8 cellular contexts compared by ENCODE assay signal in the genomic region with DNA sequence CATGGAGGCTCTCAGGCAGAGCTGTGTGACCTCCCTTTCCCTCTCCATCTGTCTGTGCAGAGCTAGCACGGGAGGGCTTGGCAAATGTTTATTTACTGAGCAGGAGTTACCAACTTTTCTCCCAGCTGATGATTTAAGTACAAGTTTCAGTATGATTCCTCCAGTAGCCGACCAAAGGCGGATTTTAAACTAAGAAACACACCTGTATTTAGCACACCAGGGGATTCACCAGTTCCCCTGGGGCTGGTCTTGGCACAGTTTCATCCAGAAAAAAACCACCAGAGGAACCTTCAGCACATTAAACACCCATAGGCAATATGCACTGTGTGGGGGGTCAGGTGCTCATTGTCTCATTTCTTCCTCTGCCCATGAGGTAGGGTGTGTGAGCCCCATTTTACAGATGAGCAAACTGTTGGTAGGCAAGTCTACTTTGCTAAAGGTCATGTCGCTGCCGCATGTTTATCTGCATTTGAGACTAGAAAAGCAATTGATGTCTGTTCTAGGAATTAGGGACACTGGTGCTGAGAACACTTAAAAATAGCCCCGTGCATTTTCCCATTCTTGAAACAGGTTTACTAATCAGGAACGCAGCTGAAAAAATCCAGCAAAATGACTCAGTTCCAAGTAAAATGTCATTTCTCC.
DNase-seq lines count a peak whose midpoint lies in the region; ATAC-seq and TF ChIP-seq lines count a peak whose summit lies in the region.

No MANE protein-coding gene starts in this region.

- no peaks in the 10 kb centered on the region for H3K36me3 ChIP-seq in CD8-positive, alpha-beta memory T cell (ENCODE audit: insufficient read depth, low read length)
- H3K36me3 ChIP-seq in psoas muscle (ENCODE audit: insufficient read depth in 1 of 2, low read depth in 1 of 2), result no peaks in the 10 kb centered on the region

- peaks cover 1 to 18% (median 7%) of the 10 kb centered on the region in 3 donors for H3K36me3 Mint-ChIP-seq in CD8-positive, alpha-beta memory T cell
- peaks cover 37% of the 10 kb centered on the region for H3K36me3 Mint-ChIP-seq in activated T-helper 2 cell treated with anti-CD3 and anti-CD28 coated beads, Interferon-gamma antibody, Interleukin-2, Interleukin-4, amounts not matched to agents 10 μg/mL and 5 μg/mL and 100 μg/mL, durations not matched to agents 14 hours and 24 hours and 36 hours (ENCODE audit: low read depth)
- H3K36me3 Mint-ChIP-seq in glutamatergic neuron (ENCODE audit: unreplicated experiment), result peaks cover 7% of the 10 kb centered on the region

- H3K27me3 ChIP-seq in CD8-positive, alpha-beta memory T cell (ENCODE audit: insufficient read depth, low read length, poor library complexity, severe bottlenecking), result no peaks in the 10 kb centered on the region
- no peaks in the 10 kb centered on the region for H3K27me3 ChIP-seq in psoas muscle (ENCODE audit: insufficient read depth in 3 of 3, low read length in 2 of 3)

- H3K27ac Mint-ChIP-seq in CD8-positive, alpha-beta memory T cell, result peak overlapping the region; percentile 58 to 96 (median 90)
- H3K27ac Mint-ChIP-seq in activated T-helper 2 cell treated with anti-CD3 and anti-CD28 coated beads, Interferon-gamma antibody, Interleukin-2, Interleukin-4, amounts not matched to agents 10 μg/mL and 5 μg/mL and 100 μg/mL, durations not matched to agents 14 hours and 24 hours and 36 hours, result peak overlapping the region; percentile 97
- peak overlapping the region; percentile 66 to 69 for H3K27ac Mint-ChIP-seq in stimulated activated naive CD8-positive, alpha-beta T cell treated with anti-CD3 and anti-CD28 coated beads, Interleukin-15, amount 100 ng/mL, for 72 hours
- H3K27ac Mint-ChIP-seq in glutamatergic neuron (ENCODE audit: unreplicated experiment), result no peak overlapping the region

- WGBS in psoas muscle, 3 donors, result 54 to 70% (median 57%) methylated on average over 7 of the region's 7 CpGs

- ATAC-seq in GM19372 (IDR thresholded peaks at IDR 0.05; ENCODE audit: low read depth, unreplicated experiment) (peak; percentile 52), HG03378 (IDR thresholded peaks at IDR 0.05; ENCODE audit: unreplicated experiment) (peak; percentile 57), psoas muscle (no peak)
- ATAC-seq in stimulated activated naive CD8-positive, alpha-beta T cell treated with anti-CD3 and anti-CD28 coated beads, Interleukin-15, amount 100 ng/mL, for 72 hours, result peak; percentile 90

- intact Hi-C loops in activated T-helper 2 cell treated with anti-CD3 and anti-CD28 coated beads, Interferon-gamma antibody, Interleukin-2, Interleukin-4, amounts not matched to agents 10 μg/mL and 5 μg/mL and 100 μg/mL, durations not matched to agents 14 hours and 24 hours and 36 hours (cut with micrococcal nuclease), result loop anchor here (1.0 to 10.0 kb wide), 19 partner anchors 27 to 1080 kb away; no protein-coding TSS in a partner anchor
- intact Hi-C loops in psoas muscle (cut with DNase I), result no loop called here

- CTCF ChIA-PET in CD8-positive, alpha-beta memory T cell (lab: Charles Lee), result interaction anchor here (1.3 to 1.4 kb wide), 2 partner anchors 34 to 165 kb away, joined by 4 read pairs; no protein-coding TSS in a partner anchor

- H3K27ac ChIP-seq in CD8-positive, alpha-beta memory T cell (ENCODE audit: low read depth, low read length), result no peak overlapping the region
- no peak overlapping the region for H3K27ac ChIP-seq in psoas muscle

- peaks cover 65 to 74% (median 67%) of the 10 kb centered on the region in 3 donors for H3K4me1 Mint-ChIP-seq in CD8-positive, alpha-beta memory T cell
- H3K4me1 Mint-ChIP-seq in activated T-helper 2 cell treated with anti-CD3 and anti-CD28 coated beads, Interferon-gamma antibody, Interleukin-2, Interleukin-4, amounts not matched to agents 10 μg/mL and 5 μg/mL and 100 μg/mL, durations not matched to agents 14 hours and 24 hours and 36 hours (ENCODE audit: low read depth), result peaks cover 58% of the 10 kb centered on the region
- peaks cover 62% of the 10 kb centered on the region for H3K4me1 Mint-ChIP-seq in stimulated activated naive CD8-positive, alpha-beta T cell treated with anti-CD3 and anti-CD28 coated beads, Interleukin-15, amount 100 ng/mL, for 72 hours
- H3K4me1 Mint-ChIP-seq in glutamatergic neuron (ENCODE audit: low read depth, unreplicated experiment), result no peaks in the 10 kb centered on the region

- H3K9me3 Mint-ChIP-seq in CD8-positive, alpha-beta memory T cell, result peaks cover 0 to 14% (median 7%) of the 10 kb centered on the region in 5 donors
- H3K9me3 Mint-ChIP-seq in activated T-helper 2 cell treated with anti-CD3 and anti-CD28 coated beads, Interferon-gamma antibody, Interleukin-2, Interleukin-4, amounts not matched to agents 10 μg/mL and 5 μg/mL and 100 μg/mL, durations not matched to agents 14 hours and 24 hours and 36 hours, result peaks cover 37% of the 10 kb centered on the region
- H3K9me3 Mint-ChIP-seq in stimulated activated naive CD8-positive, alpha-beta T cell treated with anti-CD3 and anti-CD28 coated beads, Interleukin-15, amount 100 ng/mL, for 72 hours, result peaks cover 10 to 33% of the 10 kb centered on the region in 2 donors
- H3K9me3 Mint-ChIP-seq in glutamatergic neuron (ENCODE audit: unreplicated experiment), result peaks cover 9% of the 10 kb centered on the region

- no peak for DNase-seq in CD8-positive, alpha-beta memory T cell
- peak; percentile 14 for DNase-seq in activated T-helper 2 cell treated with anti-CD3 and anti-CD28 coated beads, Interferon-gamma antibody, Interleukin-2, Interleukin-4, amounts not matched to agents 10 μg/mL and 5 μg/mL and 100 μg/mL, durations not matched to agents 14 hours and 24 hours and 36 hours (ENCODE audit: low spot score)
- peak; percentile 50 to 82 for DNase-seq in stimulated activated naive CD8-positive, alpha-beta T cell treated with anti-CD3 and anti-CD28 coated beads, Interleukin-15, amount 100 ng/mL, for 72 hours
- DNase-seq in psoas muscle, result no peak
- DNase-seq in glutamatergic neuron, result no peak
- no peak for DNase-seq in NCI-H82 treated with DMSO at 0.1 percent for 48 hours (lab: John Stamatoyannopoulos, UW; ENCODE audit: unreplicated experiment)

- H3K4me1 ChIP-seq in CD8-positive, alpha-beta memory T cell (ENCODE audit: insufficient read depth, low read length), result peaks cover 64% of the 10 kb centered on the region
- no peaks in the 10 kb centered on the region for H3K4me1 ChIP-seq in psoas muscle

- POLR2A ChIA-PET in CD8-positive, alpha-beta memory T cell (lab: Charles Lee), result interaction anchor here (0.8 to 1.4 kb wide), 4 partner anchors 22 to 167 kb away, joined by 3 to 8 read pairs (median 3); partner anchors contain the start of gene ID2

- peak overlapping the region; percentile 3 to 75 (median 54) for H3K4me3 Mint-ChIP-seq in CD8-positive, alpha-beta memory T cell
- peak overlapping the region; percentile 45 for H3K4me3 Mint-ChIP-seq in activated T-helper 2 cell treated with anti-CD3 and anti-CD28 coated beads, Interferon-gamma antibody, Interleukin-2, Interleukin-4, amounts not matched to agents 10 μg/mL and 5 μg/mL and 100 μg/mL, durations not matched to agents 14 hours and 24 hours and 36 hours (ENCODE audit: low read depth)
- H3K4me3 Mint-ChIP-seq in stimulated activated naive CD8-positive, alpha-beta T cell treated with anti-CD3 and anti-CD28 coated beads, Interleukin-15, amount 100 ng/mL, for 72 hours, result peak overlapping the region; percentile 60 to 70
- H3K4me3 Mint-ChIP-seq in glutamatergic neuron (ENCODE audit: unreplicated experiment), result no peak overlapping the region

- H3K9me3 ChIP-seq in CD8-positive, alpha-beta memory T cell (ENCODE audit: low read length), result peaks cover 8% of the 10 kb centered on the region
- H3K9me3 ChIP-seq in psoas muscle, result no peaks in the 10 kb centered on the region

- H3K27me3 Mint-ChIP-seq in CD8-positive, alpha-beta memory T cell, result no peaks in the 10 kb centered on the region
- no peaks in the 10 kb centered on the region for H3K27me3 Mint-ChIP-seq in activated T-helper 2 cell treated with anti-CD3 and anti-CD28 coated beads, Interferon-gamma antibody, Interleukin-2, Interleukin-4, amounts not matched to agents 10 μg/mL and 5 μg/mL and 100 μg/mL, durations not matched to agents 14 hours and 24 hours and 36 hours (ENCODE audit: low read depth)
- no peaks in the 10 kb centered on the region for H3K27me3 Mint-ChIP-seq in stimulated activated naive CD8-positive, alpha-beta T cell treated with anti-CD3 and anti-CD28 coated beads, Interleukin-15, amount 100 ng/mL, for 72 hours
- peaks cover 2% of the 10 kb centered on the region for H3K27me3 Mint-ChIP-seq in glutamatergic neuron (ENCODE audit: unreplicated experiment)

- TF ChIP-seq CTCF in psoas muscle (IDR thresholded peaks at IDR 0.05), result no peak
- TF ChIP-seq CTCF in glutamatergic neuron (IDR thresholded peaks at IDR 0.05; ENCODE audit: partially characterized antibody, unreplicated experiment), result no peak

- H3K4me3 ChIP-seq in CD8-positive, alpha-beta memory T cell (ENCODE audit: low read length), result no peak overlapping the region
- no peak overlapping the region for H3K4me3 ChIP-seq in psoas muscle

Comparison
In these comparisons a context has a peak if more than half of its experiments do, and no peak if none do; other contexts are left out.
1. DNase-seq: peak in activated T-helper 2 cell treated with anti-CD3 and anti-CD28 coated beads, Interferon-gamma antibody, Interleukin-2, Interleukin-4, amounts not matched to agents 10 μg/mL and 5 μg/mL and 100 μg/mL, durations not matched to agents 14 hours and 24 hours and 36 hours (single experiment) and stimulated activated naive CD8-positive, alpha-beta T cell treated with anti-CD3 and anti-CD28 coated beads, Interleukin-15, amount 100 ng/mL, for 72 hours (2 of 2); none in CD8-positive, alpha-beta memory T cell (0 of 5), psoas muscle (0 of 2), glutamatergic neuron (single experiment) and NCI-H82 treated with DMSO at 0.1 percent for 48 hours (single experiment).
2. ATAC-seq: peak in GM19372 (single experiment), HG03378 (single experiment) and stimulated activated naive CD8-positive, alpha-beta T cell treated with anti-CD3 and anti-CD28 coated beads, Interleukin-15, amount 100 ng/mL, for 72 hours (single experiment); none in psoas muscle (0 of 4).